ENCODE assay signal across 33 cellular contexts in the genomic region with DNA sequence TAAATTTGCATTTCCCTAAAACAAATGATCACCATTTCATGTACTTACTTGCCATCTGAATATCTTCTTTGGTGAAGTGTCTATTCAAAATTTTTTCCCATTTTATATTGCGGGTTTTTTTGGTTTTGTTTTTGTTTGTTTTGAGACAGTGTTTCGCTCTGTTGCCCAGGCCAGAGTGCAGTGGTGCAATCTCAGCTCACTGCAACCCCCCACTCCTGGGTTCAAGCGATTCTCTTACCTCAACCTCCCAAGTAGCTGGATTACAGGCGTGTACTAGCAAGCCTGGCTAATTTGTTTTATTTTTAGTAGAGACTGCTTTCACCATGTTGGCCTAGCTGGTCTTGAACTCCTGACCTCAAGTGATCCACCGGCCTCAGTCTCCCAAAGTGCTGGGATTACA.
"Had no signal": no experiment of that assay in that cellular context is flagged by ENCODE, and none has a peak within 500 bp of the region (broad histone marks: within the 10 kb centered on the region; RNA-seq: fewer than 3 reads in every experiment).

No MANE protein-coding gene starts in this region.

- H3K9me3 ChIP-seq: MG63 had no signal

- DNase-seq: Karpas-422, Kasumi-1, MG63, MM.1S, MV-4-11, NCI-H1048, NCI-H1092, NCI-H1092 treated with DMSO at 0.1 percent for 48 hours, NCI-H1105, NCI-H1105 treated with DMSO at 0.1 percent for 48 hours, NCI-H1417, NCI-H1417 treated with DMSO at 0.1 percent for 48 hours, NCI-H1436, NCI-H1436 treated with DMSO at 0.1 percent for 48 hours, NCI-H146, NCI-H1694, NCI-H1694 treated with DMSO at 0.1 percent for 48 hours, NCI-H187, NCI-H187 treated with DMSO at 0.1 percent for 48 hours, NCI-H1930, NCI-H2029, NCI-H2029 treated with DMSO at 0.1 percent for 48 hours, NCI-H2081 treated with DMSO at 0.1 percent for 48 hours, NCI-H2107, NCI-H2171, NCI-H2171 treated with DMSO at 0.1 percent for 48 hours, NCI-H2227 treated with DMSO at 0.1 percent for 48 hours, NCI-H226, NCI-H345, NCI-H446, NCI-H446 treated with DMSO at 0.1 percent for 48 hours, NCI-H510A, NCI-H510A treated with DMSO at 0.1 percent for 48 hours had no signal

- H3K27me3 ChIP-seq: MG63 had no signal

- H3K4me3 ChIP-seq: MG63 had no signal

- H3K36me3 ChIP-seq: MG63 had no signal
